In the genomic region with DNA sequence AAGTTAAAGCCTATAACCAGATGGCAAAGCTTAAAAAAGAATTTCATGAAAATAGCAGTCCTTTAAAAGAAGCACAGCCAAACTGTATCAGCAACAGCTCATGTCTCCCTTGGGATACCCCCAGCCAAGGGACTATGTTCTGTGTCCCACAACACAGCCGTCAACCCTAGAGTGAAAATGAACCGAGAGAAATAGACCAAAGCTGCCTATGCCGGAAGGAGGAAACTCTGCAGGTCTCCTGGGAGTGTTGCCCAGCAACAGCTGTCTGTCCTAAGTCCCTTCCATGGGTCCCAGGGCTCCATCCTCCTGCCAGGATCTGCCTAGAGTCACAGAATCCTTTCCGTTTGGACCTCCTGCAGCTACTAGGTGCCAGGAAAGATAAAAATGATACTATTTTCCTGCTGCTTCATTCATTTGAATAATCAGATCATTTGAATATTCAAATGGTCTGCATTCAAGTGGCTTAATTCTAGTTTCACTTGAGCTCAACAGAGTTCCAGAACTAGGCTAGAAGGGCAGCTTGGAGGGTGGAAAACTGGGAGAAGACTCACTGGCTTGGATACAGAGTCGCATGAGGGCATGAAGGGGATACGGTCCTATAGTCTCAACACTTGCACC, we compare ENCODE assay signal across 8 cellular contexts. TPM values are rescaled to one million over a fixed set of nuclear protein-coding genes. Genes with fewer than 3 reads are reported as not detected.
DNase-seq lines count a peak whose midpoint lies in the region; ATAC-seq and TF ChIP-seq lines count a peak whose summit lies in the region.
"Had no signal": no experiment of that assay in that cellular context is flagged by ENCODE, and none has a peak within 500 bp of the region (broad histone marks: within the 10 kb centered on the region; RNA-seq: fewer than 3 reads in every experiment).

No MANE protein-coding gene starts in this region.

- H3K9me2 ChIP-seq in OCI-LY7 (ENCODE audit: insufficient read depth, low read length) = no peaks in the 10 kb centered on the region

- H4K20me1 ChIP-seq in OCI-LY7 (ENCODE audit: insufficient read depth, low read length) = no peaks in the 10 kb centered on the region

- peak; percentile 55 for DNase-seq in OCI-LY7 (ENCODE audit: low spot score)
- no peak for DNase-seq in T-helper 9 cell
- DNase-seq in MG63 = no peak
- DNase-seq in NOMO-1 treated with dmso at 0.1 percent for 144 hours (lab: John Stamatoyannopoulos, UW; ENCODE audit: unreplicated experiment) = no peak

- H3K4me2 ChIP-seq in OCI-LY7 (ENCODE audit: low read length) = peak overlapping the region; percentile 73

- no TSS peak for BruUV-seq in OCI-LY7 (replicated peaks; lab: Mats Ljungman, UMichigan)

- ATAC-seq in GM19025 (IDR thresholded peaks at IDR 0.05; ENCODE audit: low read depth, unreplicated experiment) (peak; percentile 88), HG02642 (IDR thresholded peaks at IDR 0.05; ENCODE audit: poor library complexity, unreplicated experiment) (peak; percentile 88)

- H3K4me1 ChIP-seq in OCI-LY7 (ENCODE audit: insufficient read depth, low read length, poor library complexity, severe bottlenecking) (peaks cover 67% of the 10 kb centered on the region), neutrophil (ENCODE audit: control insufficient read depth in 1 of 2, insufficient read depth in 1 of 2, low read depth in 1 of 2, low read length in 1 of 2) (peaks cover 48 to 51% of the 10 kb centered on the region in 2 experiments)

- H3K27ac ChIP-seq in OCI-LY7 (ENCODE audit: low read depth, low read length, poor library complexity, severe bottlenecking) (peak overlapping the region; percentile 82), neutrophil (peak overlapping the region; percentile 86)
- H3K27ac ChIP-seq: VCaP had no signal

- CTCF ChIA-PET in OCI-LY7 (lab: Charles Lee; ENCODE audit: unreplicated experiment) = interaction anchor here (1.2 kb wide), 1 partner anchor 16 kb away, joined by 3 read pairs; no protein-coding TSS in a partner anchor

- no peak overlapping the region for H2AFZ ChIP-seq in OCI-LY7 (ENCODE audit: low read length)

- H3K27me3 ChIP-seq in neutrophil = no peaks in the 10 kb centered on the region
- no peaks in the 10 kb centered on the region for H3K27me3 ChIP-seq in MG63

- POLR2A ChIA-PET in OCI-LY7 (lab: Charles Lee) = interaction anchor here (1.0 to 5.3 kb wide), 7 partner anchors 8 to 66 kb away, joined by 3 to 55 read pairs (median 9); no protein-coding TSS in a partner anchor

- intact Hi-C loops in OCI-LY7 (cut with micrococcal nuclease; ENCODE audit: unreplicated experiment) = no loop called here

- H3K36me3 ChIP-seq in OCI-LY7 (ENCODE audit: insufficient read depth, low read length) (peaks cover 93% of the 10 kb centered on the region), neutrophil (peaks cover 72% of the 10 kb centered on the region), MG63 (no peaks in the 10 kb centered on the region)

- H3K9me3 ChIP-seq in OCI-LY7 (ENCODE audit: low read length) (no peaks in the 10 kb centered on the region), neutrophil (no peaks in the 10 kb centered on the region), MG63 (no peaks in the 10 kb centered on the region)

- TF ChIP-seq CTCF in OCI-LY7 (conservative IDR thresholded peaks at IDR 0.05; ENCODE audit: low read length) (no peak), neutrophil (IDR thresholded peaks at IDR 0.05) (no peak)

- peak overlapping the region; percentile 19 for H3K4me3 ChIP-seq in OCI-LY7 (ENCODE audit: low read depth, low read length, poor library complexity, severe bottlenecking)
- no peak overlapping the region for H3K4me3 ChIP-seq in neutrophil (ENCODE audit: low read depth in 1 of 2, low read length in 1 of 2)
- no peak overlapping the region for H3K4me3 ChIP-seq in MG63

- no peaks in the 10 kb centered on the region; the same call in 1 of the 2 replicates for H3K79me2 ChIP-seq in OCI-LY7 (ENCODE audit: insufficient read depth, low read depth, low read length)

RNA-seq across cellular contexts. Expression of gene TRANK1, which starts 53.1 kb away (rescaled TPM):
- total RNA-seq in OCI-LY7 (2014; rRNA removed; shearing (Covaris generic)) = 29.1 and 34.9 TPM in 2 replicates
- total RNA-seq in OCI-LY7 (2022) = 57.1 and 66.3 TPM in 2 replicates
- 1.0 and 3.8 TPM in 2 replicates for total RNA-seq in MG63 (2014; rRNA removed; shearing (Covaris generic); ENCODE audit: low replicate concordance)
